8 cellular contexts compared by ENCODE assay signal in genomic region chr13:45342668-45343067, GRCh38. TPM values are rescaled to one million over a fixed set of nuclear protein-coding genes. Genes with fewer than 3 reads are reported as not detected.
A peak's percentile ranks its signal among the peaks of the same experiment; 100 is the strongest.
DNase-seq lines count a peak whose midpoint lies in the region; ATAC-seq, FAIRE-seq and TF ChIP-seq lines count a peak whose summit lies in the region.
"Not testable (repeated sequence)": the region's sequence is repeated elsewhere in the genome, so short reads cannot be mapped to it uniquely, and the experiment has no call there.

No MANE protein-coding gene starts in this region.

- peak overlapping the region; percentile 86 for H3K4me2 ChIP-seq in endothelial cell of umbilical vein (ENCODE audit: insufficient read depth, low read length)
- H3K4me2 ChIP-seq in keratinocyte (ENCODE audit: control insufficient read depth, extremely low read depth, insufficient read depth, low read depth, low read length), result peak overlapping the region; percentile 87

- CTCF ChIA-PET in WTC11 (lab: Charles Lee), result interaction anchor here (1.9 to 3.9 kb wide), 2 partner anchors 20 to 29 kb away, joined by 11 to 24 read pairs; no protein-coding TSS in a partner anchor
- CTCF ChIA-PET in endothelial cell of umbilical vein (lab: Charles Lee), result interaction anchor here (0.6 to 3.9 kb wide), 6 partner anchors 9 to 784 kb away, joined by 3 to 14 read pairs (median 6); no protein-coding TSS in a partner anchor

- not testable (repeated sequence) for H3K9me3 ChIP-seq in CD4-positive, CD25-positive, alpha-beta regulatory T cell (ENCODE audit: control insufficient read depth in 2 of 2, low read length in 2 of 2); endothelial cell of umbilical vein (replicated peaks; ENCODE audit: control insufficient read depth, insufficient read depth, low read length); keratinocyte (ENCODE audit: control insufficient read depth, low read depth, low read length); suprapubic skin

- H4K20me1 ChIP-seq in endothelial cell of umbilical vein (replicated peaks; ENCODE audit: control insufficient read depth, extremely low read depth, insufficient read depth, low read length) (peaks cover 20% of the 10 kb centered on the region), keratinocyte (ENCODE audit: control insufficient read depth, extremely low read depth, insufficient read depth, low read length) (peaks cover 25% of the 10 kb centered on the region)

- ATAC-seq in CD4-positive, CD25-positive, alpha-beta regulatory T cell (ENCODE audit: low read depth in 2 of 2); WTC11; activated naive CD8-positive, alpha-beta T cell treated with anti-CD3 and anti-CD28 coated beads, Interleukin-2, amount 50 U/mL, for 24 hours: not testable (repeated sequence)

- peak overlapping the region in 3 of 4 donors; percentile 46 to 97 (median 93) for H3K4me3 Mint-ChIP-seq in CD4-positive, CD25-positive, alpha-beta regulatory T cell
- H3K4me3 Mint-ChIP-seq in WTC11 (peak overlapping the region; percentile 97), neural crest cell (peak overlapping the region; percentile 100)
- peak overlapping the region; percentile 99 for H3K4me3 Mint-ChIP-seq in activated naive CD8-positive, alpha-beta T cell treated with anti-CD3 and anti-CD28 coated beads, Interleukin-2, amount 50 U/mL, for 24 hours

- not testable (repeated sequence) for H3K9me3 Mint-ChIP-seq in CD4-positive, CD25-positive, alpha-beta regulatory T cell; WTC11; activated naive CD8-positive, alpha-beta T cell treated with anti-CD3 and anti-CD28 coated beads, Interleukin-2, amount 50 U/mL, for 24 hours; neural crest cell

- not testable (repeated sequence) for BruUV-seq in endothelial cell of umbilical vein (replicated peaks; lab: Mats Ljungman, UMichigan)

- not testable (repeated sequence) for FAIRE-seq in endothelial cell of umbilical vein (lab: Jason Lieb, UNC); keratinocyte (lab: Jason Lieb, UNC)

- peaks cover 33% of the 10 kb centered on the region for H3K36me3 Mint-ChIP-seq in CD4-positive, CD25-positive, alpha-beta regulatory T cell
- peaks cover 47% of the 10 kb centered on the region for H3K36me3 Mint-ChIP-seq in WTC11
- H3K36me3 Mint-ChIP-seq in activated naive CD8-positive, alpha-beta T cell treated with anti-CD3 and anti-CD28 coated beads, Interleukin-2, amount 50 U/mL, for 24 hours (ENCODE audit: low read depth), result peaks cover 47% of the 10 kb centered on the region
- peaks cover 23% of the 10 kb centered on the region for H3K36me3 Mint-ChIP-seq in neural crest cell (ENCODE audit: low read depth)

- not testable (repeated sequence) for TF ChIP-seq POLR2A in endothelial cell of umbilical vein (IDR thresholded peaks at IDR 0.05; ENCODE audit: low read depth, low read length); suprapubic skin (IDR thresholded peaks at IDR 0.05)

- H3K27ac Mint-ChIP-seq in CD4-positive, CD25-positive, alpha-beta regulatory T cell, result peak overlapping the region in 2 of 3 donors; percentile 69 to 99
- peak overlapping the region; percentile 97; the same call in 1 of the 2 replicates for H3K27ac Mint-ChIP-seq in WTC11
- H3K27ac Mint-ChIP-seq in activated naive CD8-positive, alpha-beta T cell treated with anti-CD3 and anti-CD28 coated beads, Interleukin-2, amount 50 U/mL, for 24 hours; neural crest cell (ENCODE audit: unreplicated experiment): not testable (repeated sequence)

- peaks cover 36% of the 10 kb centered on the region for H3K36me3 ChIP-seq in CD4-positive, CD25-positive, alpha-beta regulatory T cell (ENCODE audit: control insufficient read depth, insufficient read depth, low read length)
- H3K36me3 ChIP-seq in endothelial cell of umbilical vein (ENCODE audit: control insufficient read depth in 2 of 2, extremely low read depth in 1 of 2, insufficient read depth in 2 of 2, low read length in 2 of 2), result peaks cover 6 to 27% of the 10 kb centered on the region in 2 experiments
- peaks cover 18 to 30% of the 10 kb centered on the region in 2 experiments for H3K36me3 ChIP-seq in keratinocyte (ENCODE audit: control insufficient read depth in 2 of 2, extremely low read depth in 1 of 2, insufficient read depth in 2 of 2, low read length in 2 of 2)
- peaks cover 54% of the 10 kb centered on the region for H3K36me3 ChIP-seq in suprapubic skin

- DNase-seq in CD4-positive, CD25-positive, alpha-beta regulatory T cell; LNCaP clone FGC (ENCODE audit: low read depth); WTC11 (ENCODE audit: low spot score); activated naive CD8-positive, alpha-beta T cell treated with anti-CD3 and anti-CD28 coated beads, Interleukin-2, amount 50 U/mL, for 24 hours; endothelial cell of umbilical vein (ENCODE audit: low read depth, low spot score); keratinocyte (ENCODE audit: low read depth, low spot score); neural crest cell (ENCODE audit: low read depth, low spot score); suprapubic skin (ENCODE audit: low spot score in 2 of 2): not testable (repeated sequence)

- H3K27ac ChIP-seq in CD4-positive, CD25-positive, alpha-beta regulatory T cell (ENCODE audit: insufficient read depth, low read length, poor library complexity, severe bottlenecking); endothelial cell of umbilical vein (ENCODE audit: insufficient read depth, low read depth, low read length): not testable (repeated sequence)
- H3K27ac ChIP-seq in keratinocyte (ENCODE audit: control insufficient read depth, insufficient read depth, low read length), result peak overlapping the region; percentile 98
- H3K27ac ChIP-seq in suprapubic skin, result peak overlapping the region; percentile 99

- peaks cover 17 to 56% (median 37%) of the 10 kb centered on the region in 4 donors for H3K4me1 Mint-ChIP-seq in CD4-positive, CD25-positive, alpha-beta regulatory T cell
- H3K4me1 Mint-ChIP-seq in WTC11 (peaks cover 27% of the 10 kb centered on the region), neural crest cell (peaks cover 42% of the 10 kb centered on the region)
- peaks cover 47% of the 10 kb centered on the region for H3K4me1 Mint-ChIP-seq in activated naive CD8-positive, alpha-beta T cell treated with anti-CD3 and anti-CD28 coated beads, Interleukin-2, amount 50 U/mL, for 24 hours

- H3K27me3 Mint-ChIP-seq in CD4-positive, CD25-positive, alpha-beta regulatory T cell, result peaks cover 18% of the 10 kb centered on the region
- H3K27me3 Mint-ChIP-seq in WTC11 (ENCODE audit: low read depth); activated naive CD8-positive, alpha-beta T cell treated with anti-CD3 and anti-CD28 coated beads, Interleukin-2, amount 50 U/mL, for 24 hours; neural crest cell (ENCODE audit: low read depth): not testable (repeated sequence)

- not testable (repeated sequence) for TF ChIP-seq EP300 in suprapubic skin (IDR thresholded peaks at IDR 0.05)

- not testable (repeated sequence) for H2AFZ ChIP-seq in endothelial cell of umbilical vein (ENCODE audit: low read depth, low read length); keratinocyte (ENCODE audit: control insufficient read depth, low read length)

- peaks cover 47% of the 10 kb centered on the region for H3K79me2 ChIP-seq in endothelial cell of umbilical vein (ENCODE audit: control insufficient read depth, insufficient read depth, low read length)
- peaks cover 50% of the 10 kb centered on the region for H3K79me2 ChIP-seq in keratinocyte (ENCODE audit: control insufficient read depth, insufficient read depth, low read length)

- WGBS in suprapubic skin, result 93% methylated on average over 14 of the region's 14 CpGs

- intact Hi-C loops in endothelial cell of umbilical vein (cut with micrococcal nuclease), result loop anchor here (5.0 kb wide), 1 partner anchor 710 kb away; the partner anchor contains the start of gene ZC3H13

- not testable (repeated sequence) for H3K9ac ChIP-seq in endothelial cell of umbilical vein (replicated peaks; ENCODE audit: extremely low read depth, insufficient read depth, low read length)
- H3K9ac ChIP-seq in keratinocyte (ENCODE audit: control insufficient read depth, extremely low read depth, insufficient read depth, low read length), result peak overlapping the region; percentile 98

- POLR2A ChIA-PET in WTC11 (lab: Charles Lee), result interaction anchor here (0.6 kb wide), 1 partner anchor 69 kb away, joined by 4 read pairs; no protein-coding TSS in a partner anchor
- POLR2A ChIA-PET in endothelial cell of umbilical vein (lab: Charles Lee), result not testable (repeated sequence)

- peak overlapping the region; percentile 92 for H3K4me3 ChIP-seq in CD4-positive, CD25-positive, alpha-beta regulatory T cell (ENCODE audit: low read depth, low read length)
- H3K4me3 ChIP-seq in LNCaP clone FGC (ENCODE audit: low read depth, low read length), result peak overlapping the region; percentile 84
- not testable (repeated sequence) for H3K4me3 ChIP-seq in endothelial cell of umbilical vein (replicated peaks in 1 of 3; ENCODE audit: insufficient read depth in 1 of 3, low read depth in 1 of 3, low read length in 3 of 3)
- H3K4me3 ChIP-seq in keratinocyte (ENCODE audit: control insufficient read depth in 2 of 3, extremely low read depth in 1 of 3, insufficient read depth in 2 of 3, low read depth in 1 of 3, low read length in 3 of 3), result peak overlapping the region in 2 of 3 experiments; percentile 83 to 98
- peak overlapping the region; percentile 77 for H3K4me3 ChIP-seq in suprapubic skin

- TF ChIP-seq CTCF in LNCaP clone FGC (IDR thresholded peaks at IDR 0.05; ENCODE audit: control insufficient read depth, extremely low read depth, insufficient read depth); WTC11 (IDR thresholded peaks at IDR 0.05); endothelial cell of umbilical vein (IDR thresholded peaks at IDR 0.05; ENCODE audit: extremely low read depth in 1 of 2, insufficient read depth in 1 of 2, low read depth in 1 of 2, low read length in 2 of 2); keratinocyte (optimal IDR thresholded peaks at IDR 0.05 in 1 of 3, IDR thresholded peaks at IDR 0.05 in 1 of 3, conservative IDR thresholded peaks at IDR 0.05 in 1 of 3; ENCODE audit: extremely low read depth in 1 of 3, insufficient read depth in 2 of 3, low read length in 3 of 3); neural crest cell (conservative IDR thresholded peaks at IDR 0.05); suprapubic skin (IDR thresholded peaks at IDR 0.05): not testable (repeated sequence)

- H3K27me3 ChIP-seq in CD4-positive, CD25-positive, alpha-beta regulatory T cell (ENCODE audit: control insufficient read depth, insufficient read depth, low read length); endothelial cell of umbilical vein (ENCODE audit: control insufficient read depth in 2 of 2, insufficient read depth in 2 of 2, low read length in 2 of 2); keratinocyte (ENCODE audit: control insufficient read depth, extremely low read depth, insufficient read depth, low read length); suprapubic skin: not testable (repeated sequence)

- not testable (repeated sequence) for H3K9me1 ChIP-seq in endothelial cell of umbilical vein (replicated peaks; ENCODE audit: control insufficient read depth, extremely low read depth, insufficient read depth, low read length); keratinocyte (ENCODE audit: control insufficient read depth, extremely low read depth, insufficient read depth, low read length)

- dilution Hi-C loops in endothelial cell of umbilical vein (cut with MboI; ENCODE audit: extremely low pct_ligation_motif_present, low sequenced_read_pairs); keratinocyte (cut with MboI; ENCODE audit: extremely low pct_ligation_motif_present, low sequenced_read_pairs): not testable (repeated sequence)

- peaks cover 44% of the 10 kb centered on the region for H3K4me1 ChIP-seq in CD4-positive, CD25-positive, alpha-beta regulatory T cell (ENCODE audit: control insufficient read depth, insufficient read depth, low read length, poor library complexity, severe bottlenecking)
- peaks cover 27% of the 10 kb centered on the region for H3K4me1 ChIP-seq in endothelial cell of umbilical vein (ENCODE audit: control insufficient read depth, extremely low read depth, insufficient read depth, low read length)
- peaks cover 22% of the 10 kb centered on the region for H3K4me1 ChIP-seq in keratinocyte (ENCODE audit: control insufficient read depth, extremely low read depth, insufficient read depth, low read length)
- peaks cover 37% of the 10 kb centered on the region for H3K4me1 ChIP-seq in suprapubic skin

RNA-seq across cellular contexts. Expression of gene TPT1, which starts 1.7 kb away (rescaled TPM):
- 5,591 TPM for total RNA-seq in CD4-positive, CD25-positive, alpha-beta regulatory T cell
- 1,000 to 10,000 TPM; 2,708 to 4,074 (median 3,846) TPM for polyA plus RNA-seq in CD4-positive, CD25-positive, alpha-beta regulatory T cell
- total RNA-seq in WTC11 (2021) (1,861 to 2,091 TPM (median 2,076 TPM) in 3 replicates), endothelial cell of umbilical vein (2,923 and 2,993 TPM in 2 replicates), neural crest cell (2,364 and 2,627 TPM in 2 replicates), suprapubic skin (1,000 to 10,000 TPM; 1,947 to 2,729 (median 2,521) TPM)
- polyA plus RNA-seq in endothelial cell of umbilical vein (2,609 and 4,330 TPM in 2 replicates), keratinocyte (3,409 to 8,174 TPM (median 5,358 TPM) in 3 replicates)
- polyA plus RNA-seq in endothelial cell of umbilical vein (2011; cell fraction: cytosol; rRNA removed), result 5,317 and 5,445 TPM in 2 replicates
- polyA plus RNA-seq in endothelial cell of umbilical vein (2011; cell fraction: nucleus; rRNA removed), result 1,147 and 1,337 TPM in 2 replicates
- polyA plus RNA-seq in endothelial cell of umbilical vein (2012), result 3,997 and 5,832 TPM in 2 replicates
- polyA minus RNA-seq in endothelial cell of umbilical vein (1,207 and 1,277 TPM in 2 replicates), keratinocyte (719 to 1,720 TPM (median 1,132 TPM) in 3 replicates)
- polyA minus RNA-seq in endothelial cell of umbilical vein (2011; cell fraction: cytosol; rRNA and poly(A)+ RNA removed), result 730 TPM
- 313 and 319 TPM in 2 replicates for polyA minus RNA-seq in endothelial cell of umbilical vein (2011; cell fraction: nucleus; rRNA and poly(A)+ RNA removed)
- polyA plus RNA-seq in keratinocyte (2011; ENCODE audit: low read depth), result 7,356 TPM
- 5,519 and 7,789 TPM in 2 replicates for polyA plus RNA-seq in keratinocyte (2011; cell fraction: cytosol; rRNA removed)
- 862 and 1,110 TPM in 2 replicates for polyA plus RNA-seq in keratinocyte (2011; cell fraction: nucleus; rRNA removed)
- polyA plus RNA-seq in keratinocyte (2012; ENCODE audit: low replicate concordance), result 3,680 and 8,566 TPM in 2 replicates
- polyA minus RNA-seq in keratinocyte (2011; cell fraction: cytosol; rRNA and poly(A)+ RNA removed), result 1,849 TPM
- 199 and 344 TPM in 2 replicates for polyA minus RNA-seq in keratinocyte (2011; cell fraction: nucleus; rRNA and poly(A)+ RNA removed)
